In the genomic region with DNA sequence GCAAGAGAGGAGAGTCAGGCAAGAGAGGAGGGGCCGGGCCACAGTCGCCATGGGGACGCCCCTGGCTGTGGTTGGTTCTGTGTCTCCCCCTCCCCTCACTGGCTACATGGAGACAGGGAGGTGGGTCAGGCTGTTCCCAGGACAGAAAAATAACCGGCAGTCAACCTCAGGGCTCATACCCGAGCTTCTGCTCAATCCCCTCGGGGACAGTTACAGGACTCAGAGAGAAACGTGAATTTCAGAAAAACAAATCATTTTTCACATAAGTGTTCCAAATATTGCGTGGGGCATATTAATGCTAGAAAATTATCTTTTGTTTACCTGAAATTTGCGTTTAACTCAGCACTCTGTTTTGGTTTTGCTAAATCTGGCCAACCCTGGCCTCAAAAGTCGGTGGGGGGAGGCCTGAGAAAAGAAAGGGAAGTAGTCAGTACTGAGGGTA, we compare ENCODE assay signal across 14 cellular contexts. TPM values are rescaled to one million over a fixed set of nuclear protein-coding genes. Genes with fewer than 3 reads are reported as not detected.
DNase-seq lines count a peak whose midpoint lies in the region; ATAC-seq and TF ChIP-seq lines count a peak whose summit lies in the region.
"Had no signal": no experiment of that assay in that cellular context is flagged by ENCODE, and none has a peak within 500 bp of the region (broad histone marks: within the 10 kb centered on the region; RNA-seq: fewer than 3 reads in every experiment).

No MANE protein-coding gene starts in this region.

- H4K20me1 ChIP-seq in osteoblast (ENCODE audit: insufficient read depth, low read length) = peaks cover 34% of the 10 kb centered on the region

- H3K27ac ChIP-seq in dorsolateral prefrontal cortex = peak overlapping the region in 31 of 59 donors; percentile 19 to 84 (median 55)
- H3K27ac ChIP-seq in osteoblast (ENCODE audit: low read depth, low read length) = no peak overlapping the region

- H3K27me3 ChIP-seq in Caco-2 (replicated peaks; ENCODE audit: control insufficient read depth, insufficient read depth, low read length) (no peaks in the 10 kb centered on the region), dorsolateral prefrontal cortex (no peaks in the 10 kb centered on the region), osteoblast (ENCODE audit: insufficient read depth, low read length) (no peaks in the 10 kb centered on the region)

- no peaks in the 10 kb centered on the region; the same call in none of the 2 replicates for H3K36me3 ChIP-seq in Caco-2 (ENCODE audit: control insufficient read depth, insufficient read depth, low read length)
- H3K36me3 ChIP-seq in osteoblast (ENCODE audit: insufficient read depth, low read length) = peaks cover 13% of the 10 kb centered on the region

- CTCF ChIA-PET in Caco-2 (lab: Charles Lee) = no interaction called here
- CTCF ChIA-PET in activated CD8-positive, alpha-beta memory T cell treated with anti-CD3 and anti-CD28 coated beads, Interleukin-2, amount 10 ng/mL, durations not matched to agents 7 days and 5 days (lab: Charles Lee) = no interaction called here

- in situ Hi-C loops in GM13976 (cut with MboI; ENCODE audit: low sequenced_read_pairs, unreplicated experiment) = no loop called here

- no peak overlapping the region for H3K27ac Mint-ChIP-seq in Caco-2 (ENCODE audit: unreplicated experiment)
- no peak overlapping the region for H3K27ac Mint-ChIP-seq in activated T-cell treated with anti-CD3 and anti-CD28 coated beads, Interleukin-2, amount 50 U/mL, for 72 hours
- no peak overlapping the region for H3K27ac Mint-ChIP-seq in activated CD8-positive, alpha-beta memory T cell treated with anti-CD3 and anti-CD28 coated beads, Interleukin-2, amount 10 ng/mL, durations not matched to agents 7 days and 5 days
- H3K27ac Mint-ChIP-seq: activated T-helper 17 cell treated with anti-CD3 and anti-CD28 coated beads, Interleukin-2, amount 50 U/mL, for 72 hours had no signal

- H3K9me3 ChIP-seq in Caco-2 = no peaks in the 10 kb centered on the region
- H3K9me3 ChIP-seq in osteoblast (ENCODE audit: low read depth, low read length) = no peaks in the 10 kb centered on the region

- TF ChIP-seq CTCF in Caco-2 (IDR thresholded peaks at IDR 0.05; ENCODE audit: insufficient read depth in 1 of 2, low read depth in 1 of 2, low read length in 1 of 2, severe bottlenecking in 1 of 2, unreplicated experiment in 1 of 2) (no peak), dorsolateral prefrontal cortex (IDR thresholded peaks at IDR 0.05 in 54 of 56, conservative IDR thresholded peaks at IDR 0.05 in 2 of 56; ENCODE audit: low read depth in 1 of 56, partially characterized antibody in 56 of 56) (no peak), osteoblast (IDR thresholded peaks at IDR 0.05; ENCODE audit: extremely low read depth, low read depth, low read length) (no peak), GM13976 (IDR thresholded peaks at IDR 0.05; ENCODE audit: borderline replicate concordance, control extremely low read depth, extremely low read depth, insufficient read depth, missing control alignments) (no peak)

- DNase-seq in Caco-2 (no peak), NCI-H526 treated with DMSO at 0.1 percent for 48 hours (lab: John Stamatoyannopoulos, UW) (peak; percentile 47), dorsolateral prefrontal cortex (no peak), osteoblast (ENCODE audit: insufficient read length, low spot score, missing footprints) (peak; percentile 70), GM13976 (ENCODE audit: low spot score) (no peak)
- no peak for DNase-seq in activated T-cell treated with anti-CD3 and anti-CD28 coated beads, Interleukin-2, amount 50 U/mL, for 72 hours
- no peak for DNase-seq in activated CD8-positive, alpha-beta memory T cell treated with anti-CD3 and anti-CD28 coated beads, Interleukin-2, amount 10 ng/mL, durations not matched to agents 7 days and 5 days
- DNase-seq: central memory CD4-positive, alpha-beta T cell; NCI-H1436 had no signal

- POLR2A ChIA-PET in Caco-2 (lab: Charles Lee) = no interaction called here

- H3K9me3 Mint-ChIP-seq in Caco-2 (ENCODE audit: unreplicated experiment) = no peaks in the 10 kb centered on the region
- no peaks in the 10 kb centered on the region for H3K9me3 Mint-ChIP-seq in activated T-cell treated with anti-CD3 and anti-CD28 coated beads, Interleukin-2, amount 50 U/mL, for 72 hours
- H3K9me3 Mint-ChIP-seq in activated CD8-positive, alpha-beta memory T cell treated with anti-CD3 and anti-CD28 coated beads, Interleukin-2, amount 10 ng/mL, durations not matched to agents 7 days and 5 days (ENCODE audit: low read depth) = no peaks in the 10 kb centered on the region
- H3K9me3 Mint-ChIP-seq: activated T-helper 17 cell treated with anti-CD3 and anti-CD28 coated beads, Interleukin-2, amount 50 U/mL, for 72 hours; CD14-positive monocyte had no signal

- H3K79me2 ChIP-seq in osteoblast (ENCODE audit: insufficient read depth, low read length) = peaks cover 36% of the 10 kb centered on the region

- peaks cover 29% of the 10 kb centered on the region for H3K4me1 Mint-ChIP-seq in Caco-2 (ENCODE audit: low read depth, unreplicated experiment)
- no peaks in the 10 kb centered on the region for H3K4me1 Mint-ChIP-seq in activated T-cell treated with anti-CD3 and anti-CD28 coated beads, Interleukin-2, amount 50 U/mL, for 72 hours (ENCODE audit: low read depth)
- no peaks in the 10 kb centered on the region for H3K4me1 Mint-ChIP-seq in activated CD8-positive, alpha-beta memory T cell treated with anti-CD3 and anti-CD28 coated beads, Interleukin-2, amount 10 ng/mL, durations not matched to agents 7 days and 5 days
- H3K4me1 Mint-ChIP-seq: activated T-helper 17 cell treated with anti-CD3 and anti-CD28 coated beads, Interleukin-2, amount 50 U/mL, for 72 hours had no signal

- H3K36me3 Mint-ChIP-seq in Caco-2 (ENCODE audit: insufficient read depth, unreplicated experiment) = peaks cover 27% of the 10 kb centered on the region
- no peaks in the 10 kb centered on the region for H3K36me3 Mint-ChIP-seq in activated T-cell treated with anti-CD3 and anti-CD28 coated beads, Interleukin-2, amount 50 U/mL, for 72 hours (ENCODE audit: insufficient read depth in 2 of 2)
- no peaks in the 10 kb centered on the region for H3K36me3 Mint-ChIP-seq in activated CD8-positive, alpha-beta memory T cell treated with anti-CD3 and anti-CD28 coated beads, Interleukin-2, amount 10 ng/mL, durations not matched to agents 7 days and 5 days

- H3K4me1 ChIP-seq in Caco-2 (peaks cover 9% of the 10 kb centered on the region), osteoblast (ENCODE audit: insufficient read depth, low read length) (peaks cover 25% of the 10 kb centered on the region)

- no peak overlapping the region for H2AFZ ChIP-seq in osteoblast (ENCODE audit: low read length)

- H3K4me3 ChIP-seq in Caco-2 (ENCODE audit: low read depth, low read length) (no peak overlapping the region), dorsolateral prefrontal cortex (no peak overlapping the region), osteoblast (ENCODE audit: insufficient read depth, low read length) (no peak overlapping the region)

- no peak overlapping the region for H3K4me3 Mint-ChIP-seq in Caco-2 (ENCODE audit: unreplicated experiment)
- no peak overlapping the region for H3K4me3 Mint-ChIP-seq in activated T-cell treated with anti-CD3 and anti-CD28 coated beads, Interleukin-2, amount 50 U/mL, for 72 hours
- no peak overlapping the region for H3K4me3 Mint-ChIP-seq in activated CD8-positive, alpha-beta memory T cell treated with anti-CD3 and anti-CD28 coated beads, Interleukin-2, amount 10 ng/mL, durations not matched to agents 7 days and 5 days
- H3K4me3 Mint-ChIP-seq: activated T-helper 17 cell treated with anti-CD3 and anti-CD28 coated beads, Interleukin-2, amount 50 U/mL, for 72 hours; CD14-positive monocyte had no signal

- no peak for ATAC-seq in activated T-cell treated with anti-CD3 and anti-CD28 coated beads, Interleukin-2, amount 50 U/mL, for 72 hours (replicated peaks in 1 of 2)
- no peak for ATAC-seq in GM21717 (IDR thresholded peaks at IDR 0.05; ENCODE audit: unreplicated experiment)
- no peak for ATAC-seq in activated CD8-positive, alpha-beta memory T cell treated with anti-CD3 and anti-CD28 coated beads, Interleukin-2, amount 10 ng/mL, durations not matched to agents 7 days and 5 days
- ATAC-seq: activated CD4-positive, CD25-positive, alpha-beta regulatory T cell treated with anti-CD3 and anti-CD28 coated beads, Interleukin-2, amount 50 U/mL, for 24 hours; activated T-helper 17 cell treated with anti-CD3 and anti-CD28 coated beads, Interleukin-2, amount 50 U/mL, for 72 hours had no signal

- H3K27me3 Mint-ChIP-seq in Caco-2 (ENCODE audit: insufficient read depth, unreplicated experiment) = no peaks in the 10 kb centered on the region
- H3K27me3 Mint-ChIP-seq in activated T-cell treated with anti-CD3 and anti-CD28 coated beads, Interleukin-2, amount 50 U/mL, for 72 hours (ENCODE audit: low read depth) = no peaks in the 10 kb centered on the region
- no peaks in the 10 kb centered on the region for H3K27me3 Mint-ChIP-seq in activated CD8-positive, alpha-beta memory T cell treated with anti-CD3 and anti-CD28 coated beads, Interleukin-2, amount 10 ng/mL, durations not matched to agents 7 days and 5 days
- H3K27me3 Mint-ChIP-seq: activated T-helper 17 cell treated with anti-CD3 and anti-CD28 coated beads, Interleukin-2, amount 50 U/mL, for 72 hours had no signal

- BruUV-seq in Caco-2 (replicated peaks; lab: Mats Ljungman, UMichigan) = TSS peak; percentile 47

- intact Hi-C loops in Caco-2 (cut with micrococcal nuclease; ENCODE audit: unreplicated experiment) = no loop called here
- intact Hi-C loops in dorsolateral prefrontal cortex (cut with DNase I) = no loop called here

- no peak overlapping the region for H3K4me2 ChIP-seq in osteoblast (ENCODE audit: insufficient read depth, low read length)

RNA-seq across cellular contexts. Expression of a gene that starts 22.2 kb away (rescaled TPM):
- not detected in 2 replicates for total RNA-seq in Caco-2 (2022)
- total RNA-seq in dorsolateral prefrontal cortex = 1 to 10 TPM in 2 of 120 experiments, under 1 TPM in 7, not detected in 111; 0.46 to 1.6 (median 0.68) TPM
- total RNA-seq in osteoblast = not detected in 2 replicates
- total RNA-seq in activated T-cell treated with anti-CD3 and anti-CD28 coated beads, Interleukin-2, amount 50 U/mL, for 72 hours = not detected
- not detected for total RNA-seq in activated CD8-positive, alpha-beta memory T cell treated with anti-CD3 and anti-CD28 coated beads, Interleukin-2, amount 10 ng/mL, durations not matched to agents 7 days and 5 days
- total RNA-seq: activated T-helper 17 cell treated with anti-CD3 and anti-CD28 coated beads, Interleukin-2, amount 50 U/mL, for 72 hours; RPMI7951 had no signal

RNA-seq across cellular contexts. Expression of a gene that starts 27.9 kb away (rescaled TPM):
- total RNA-seq in Caco-2 (2022) (25.8 and 27.9 TPM in 2 replicates), dorsolateral prefrontal cortex (100 to 1,000 TPM in 13 of 120 experiments, 10 to 100 TPM in 107; 47.4 to 222 (median 76.7) TPM), osteoblast (13.8 and 16.3 TPM in 2 replicates)
- 1 to 10 TPM; 1.6 to 3.2 TPM for total RNA-seq in activated T-cell treated with anti-CD3 and anti-CD28 coated beads, Interleukin-2, amount 50 U/mL, for 72 hours
- total RNA-seq in activated CD8-positive, alpha-beta memory T cell treated with anti-CD3 and anti-CD28 coated beads, Interleukin-2, amount 10 ng/mL, durations not matched to agents 7 days and 5 days = 1 to 10 TPM; 1.3 to 1.5 TPM

Comparison
In these comparisons a context has a peak if more than half of its experiments do, and no peak if none do; other contexts are left out.
1. DNase-seq: peak in NCI-H526 treated with DMSO at 0.1 percent for 48 hours (single experiment) and osteoblast (single experiment); none in Caco-2 (0 of 2), dorsolateral prefrontal cortex (0 of 10), activated T-cell treated with anti-CD3 and anti-CD28 coated beads, Interleukin-2, amount 50 U/mL, for 72 hours (0 of 2), GM13976 (single experiment) and activated CD8-positive, alpha-beta memory T cell treated with anti-CD3 and anti-CD28 coated beads, Interleukin-2, amount 10 ng/mL, durations not matched to agents 7 days and 5 days (single experiment).